Comparison of ENCODE assay signal across 8 cellular contexts in the genomic region with DNA sequence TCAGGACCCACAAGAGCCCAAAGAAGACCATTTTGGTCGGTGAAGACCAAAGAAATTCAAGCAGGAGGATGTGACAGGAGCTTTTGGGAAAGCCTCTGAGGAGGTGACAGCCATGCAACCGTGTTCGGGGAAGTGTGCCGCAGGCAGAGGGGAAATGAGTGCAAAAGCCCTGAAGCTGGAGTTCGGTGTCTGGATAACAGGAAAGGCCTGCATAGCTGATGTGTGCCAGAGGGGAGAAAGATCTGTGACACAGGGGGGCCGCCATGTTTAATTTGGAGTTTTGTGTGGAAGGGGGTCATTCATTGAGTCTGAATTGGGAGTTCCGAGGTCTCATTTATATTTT. TPM values are rescaled to one million over a fixed set of nuclear protein-coding genes. Genes with fewer than 3 reads are reported as not detected.
DNase-seq lines count a peak whose midpoint lies in the region; ATAC-seq, FAIRE-seq and TF ChIP-seq lines count a peak whose summit lies in the region.

No MANE protein-coding gene starts in this region.

- FAIRE-seq in A549 (lab: Jason Lieb, UNC): no peak

- no peaks in the 10 kb centered on the region for H3K36me3 ChIP-seq in ovary

- peak overlapping the region; percentile 99 for H3K4me2 ChIP-seq in A549

- intact Hi-C loops in ovary (cut with DNase I): loop anchor here in 2 of 4 donors (2.0 to 10.0 kb wide), 2 partner anchors 53 to 55 kb away; a partner anchor contains a TSS

- ATAC-seq in A549 (peak in 1 of 2 experiments; percentile 4; a peak in 3 of 6 replicates), GM21825 (IDR thresholded peaks at IDR 0.05; ENCODE audit: unreplicated experiment) (peak; percentile 11), GM21515 (IDR thresholded peaks at IDR 0.05; ENCODE audit: unreplicated experiment) (no peak)

- H3K27ac ChIP-seq in A549 (peak overlapping the region; percentile 97), VCaP (peak overlapping the region; percentile 92), ovary (peak overlapping the region; percentile 93 to 98)

- no peak for TF ChIP-seq RAD21 in A549 (conservative IDR thresholded peaks at IDR 0.05 in 1 of 2, IDR thresholded peaks at IDR 0.05 in 1 of 2)

- TF ChIP-seq EP300 in A549 (IDR thresholded peaks at IDR 0.05) (no peak), ovary (IDR thresholded peaks at IDR 0.05) (no peak)

- TF ChIP-seq POLR2A in A549 (IDR thresholded peaks at IDR 0.05; ENCODE audit: low read length) (no peak), ovary (IDR thresholded peaks at IDR 0.05) (no peak)

- peak overlapping the region; percentile 89 for H3K4me3 ChIP-seq in A549
- peak overlapping the region; percentile 79 for H3K4me3 ChIP-seq in fibroblast of villous mesenchyme (ENCODE audit: low read depth, low read length)
- H3K4me3 ChIP-seq in ovary: peak overlapping the region; percentile 61

- CTCF ChIA-PET in A549 (lab: Yijun Ruan, JAX): interaction anchor here (0.8 to 4.6 kb wide), 30 partner anchors 8 to 988 kb away, joined by 3 to 58 read pairs (median 5); a partner anchor contains a TSS

- TF ChIP-seq CTCF in A549 (IDR thresholded peaks at IDR 0.05) (no peak), VCaP (conservative IDR thresholded peaks at IDR 0.05) (no peak), fibroblast of villous mesenchyme (IDR thresholded peaks at IDR 0.05; ENCODE audit: insufficient read depth, low read depth, low read length) (no peak), ovary (IDR thresholded peaks at IDR 0.05) (no peak)

- 15% methylated on average over 7 of the region's 7 CpGs for WGBS in A549 (ENCODE audit: missing lambda C conversion rate)
- 2 to 7% (median 4%) methylated on average over 7 of the region's 7 CpGs for WGBS in ovary, 3 donors

- H3K9me3 ChIP-seq in A549: no peaks in the 10 kb centered on the region
- H3K9me3 ChIP-seq in ovary: no peaks in the 10 kb centered on the region

- DNase-seq in A549 (ENCODE audit: low read depth in 1 of 2, low spot score in 1 of 2) (peak; percentile 13 to 22), fibroblast of villous mesenchyme (ENCODE audit: low read depth) (no peak), ovary (peak in 2 of 5 donors; percentile 18 to 46), retina (no peak), NCI-H1930 (lab: John Stamatoyannopoulos, UW) (no peak)

- peaks cover 39% of the 10 kb centered on the region for H3K4me1 ChIP-seq in A549
- H3K4me1 ChIP-seq in ovary (ENCODE audit: insufficient read depth): peaks cover 11% of the 10 kb centered on the region

- POLR2A ChIA-PET in A549 (lab: Yijun Ruan, JAX): interaction anchor here (0.5 to 3.7 kb wide), 8 partner anchors 8 to 1053 kb away, joined by 3 to 29 read pairs (median 4); a partner anchor contains a TSS

- no peaks in the 10 kb centered on the region for H3K27me3 ChIP-seq in ovary

TF ChIP-seq in A549, 52 proteins besides CTCF, POLR2A, EP300 and RAD21:
- TF ChIP-seq EHMT2 (IDR thresholded peaks at IDR 0.05; ENCODE audit: low read depth): no peak
- no peak for TF ChIP-seq TP53 (CRISPR knock-in tag; IDR thresholded peaks at IDR 0.05)
- TF ChIP-seq, protein P1, sequence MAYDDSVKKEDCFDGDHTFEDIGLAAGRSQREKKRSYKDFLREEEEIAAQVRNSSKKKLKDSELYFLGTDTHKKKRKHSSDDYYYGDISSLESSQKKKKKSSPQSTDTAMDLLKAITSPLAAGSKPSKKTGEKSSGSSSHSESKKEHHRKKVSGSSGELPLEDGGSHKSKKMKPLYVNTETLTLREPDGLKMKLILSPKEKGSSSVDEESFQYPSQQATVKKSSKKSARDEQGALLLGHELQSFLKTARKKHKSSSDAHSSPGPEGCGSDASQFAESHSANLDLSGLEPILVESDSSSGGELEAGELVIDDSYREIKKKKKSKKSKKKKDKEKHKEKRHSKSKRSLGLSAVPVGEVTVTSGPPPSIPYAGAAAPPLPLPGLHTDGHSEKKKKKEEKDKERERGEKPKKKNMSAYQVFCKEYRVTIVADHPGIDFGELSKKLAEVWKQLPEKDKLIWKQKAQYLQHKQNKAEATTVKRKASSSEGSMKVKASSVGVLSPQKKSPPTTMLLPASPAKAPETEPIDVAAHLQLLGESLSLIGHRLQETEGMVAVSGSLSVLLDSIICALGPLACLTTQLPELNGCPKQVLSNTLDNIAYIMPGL (CRISPR knock-in tag; IDR thresholded peaks at IDR 0.05; ENCODE audit: borderline replicate concordance): no peak
- TF ChIP-seq HEYL (CRISPR knock-in tag; IDR thresholded peaks at IDR 0.05): no peak
- no peak for TF ChIP-seq EHF (CRISPR knock-in tag; IDR thresholded peaks at IDR 0.05)

RNA-seq across cellular contexts. Expression of a gene that starts 0.9 kb away (rescaled TPM):
- polyA plus RNA-seq in A549 (2011; rRNA removed) (41.5 and 55.1 TPM in 2 replicates), A549 (2017; fragmentation: RNase III; extraction: RNeasy Plus Mini Kit Qiagen cat#74134 plus additional on column Dnase treatment) (33.8 to 39.1 TPM (median 36.8 TPM) in 3 replicates), ovary (10 to 100 TPM; 34.9 to 57.6 TPM)
- 23.6 and 25.7 TPM in 2 replicates for polyA plus RNA-seq in A549 (2012; cell fraction: cytosol; rRNA removed)
- polyA plus RNA-seq in A549 (2012; cell fraction: nucleus; rRNA removed): 15.1 and 25.0 TPM in 2 replicates
- polyA minus RNA-seq in A549 (2011; rRNA and poly(A)+ RNA removed): 18.5 and 23.6 TPM in 2 replicates
- total RNA-seq in fibroblast of villous mesenchyme (39.0 and 59.2 TPM in 2 replicates), ovary (10 to 100 TPM; 42.1 to 60.9 (median 50.7) TPM)

RNA-seq across cellular contexts. Expression of a gene that starts 53.4 kb away (rescaled TPM):
- polyA plus RNA-seq in A549 (2011; rRNA removed) (211 and 330 TPM in 2 replicates), A549 (2017; fragmentation: RNase III; extraction: RNeasy Plus Mini Kit Qiagen cat#74134 plus additional on column Dnase treatment) (205 to 251 TPM (median 209 TPM) in 3 replicates), ovary (100 to 1,000 TPM; 222 to 406 TPM)
- 48.6 and 52.6 TPM in 2 replicates for polyA plus RNA-seq in A549 (2012; cell fraction: cytosol; rRNA removed)
- polyA plus RNA-seq in A549 (2012; cell fraction: nucleus; rRNA removed): 9.0 and 10.9 TPM in 2 replicates
- polyA minus RNA-seq in A549 (2011; rRNA and poly(A)+ RNA removed): 38.6 and 69.6 TPM in 2 replicates
- total RNA-seq in fibroblast of villous mesenchyme (57.7 and 117 TPM in 2 replicates), ovary (100 to 1,000 TPM; 168 to 390 (median 281) TPM)

RNA-seq across cellular contexts. Expression of a gene that starts 55.3 kb away (rescaled TPM):
- polyA plus RNA-seq in A549 (2011; rRNA removed) (42.4 and 45.1 TPM in 2 replicates), A549 (2017; fragmentation: RNase III; extraction: RNeasy Plus Mini Kit Qiagen cat#74134 plus additional on column Dnase treatment) (22.7 to 26.3 TPM (median 24.1 TPM) in 3 replicates), ovary (10 to 100 TPM; 35.1 to 39.2 TPM)
- polyA plus RNA-seq in A549 (2012; cell fraction: cytosol; rRNA removed): 39.8 and 46.9 TPM in 2 replicates
- 39.6 and 47.5 TPM in 2 replicates for polyA plus RNA-seq in A549 (2012; cell fraction: nucleus; rRNA removed)
- 28.4 and 40.2 TPM in 2 replicates for polyA minus RNA-seq in A549 (2011; rRNA and poly(A)+ RNA removed)
- total RNA-seq in fibroblast of villous mesenchyme (27.1 and 30.2 TPM in 2 replicates), ovary (10 to 100 TPM; 32.3 to 48.6 (median 40.6) TPM)

Comparison
In these comparisons a context has a peak if more than half of its experiments do, and no peak if none do; other contexts are left out.
1. DNase-seq: peak in A549 (2 of 2); none in fibroblast of villous mesenchyme (single experiment), retina (single experiment) and NCI-H1930 (0 of 2).
2. Peak in every context shown above with its lines, with median percentiles within 50 percentile points of each other: H3K27ac ChIP-seq and H3K4me3 ChIP-seq.